In the genomic region with DNA sequence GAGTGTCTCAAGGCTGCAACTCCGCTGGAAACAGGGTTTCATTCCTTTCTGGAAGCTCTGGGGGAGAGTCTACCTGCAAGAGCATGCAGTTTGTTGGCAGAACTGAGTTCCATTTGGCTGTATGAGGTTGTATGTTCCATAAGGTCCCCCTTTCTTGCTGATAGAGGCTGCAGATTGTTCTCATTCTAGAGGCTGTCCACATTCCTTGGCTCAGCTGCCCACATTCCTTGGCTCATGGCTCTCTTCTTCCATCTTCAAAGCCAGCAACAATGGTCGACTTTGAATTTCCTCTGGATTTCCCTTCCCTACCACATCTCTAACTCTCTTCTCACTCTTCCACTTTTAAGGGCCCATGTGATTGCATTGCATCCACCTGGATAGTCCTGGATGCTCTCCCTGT, we compare ENCODE assay signal across 30 cellular contexts.
A peak's percentile ranks its signal among the peaks of the same experiment; 100 is the strongest.
DNase-seq lines count a peak whose midpoint lies in the region; ATAC-seq, FAIRE-seq and TF ChIP-seq lines count a peak whose summit lies in the region.
"Had no signal": no experiment of that assay in that cellular context is flagged by ENCODE, and none has a peak within 500 bp of the region (broad histone marks: within the 10 kb centered on the region; RNA-seq: fewer than 3 reads in every experiment).

No MANE protein-coding gene starts in this region.

- H3K4me2 ChIP-seq in GM23248 (ENCODE audit: unreplicated experiment), result no peak overlapping the region

- H3K79me2 ChIP-seq in GM23248 (ENCODE audit: insufficient read depth), result no peaks in the 10 kb centered on the region

- H3K36me3 ChIP-seq in GM23248 (ENCODE audit: low read depth), result no peaks in the 10 kb centered on the region
- H3K36me3 ChIP-seq in gastroesophageal sphincter, result no peaks in the 10 kb centered on the region
- H3K36me3 ChIP-seq: BE2C, SJSA1, thyroid gland had no signal

- no peak for FAIRE-seq in frontal cortex (lab: Jason Lieb, UNC)
- FAIRE-seq: keratinocyte, RCC 7860 had no signal

- TF ChIP-seq EP300 in gastroesophageal sphincter (IDR thresholded peaks at IDR 0.05), result no peak

- peak; percentile 28 for ATAC-seq in gastroesophageal sphincter
- no peak for ATAC-seq in HG03469 (IDR thresholded peaks at IDR 0.05; ENCODE audit: unreplicated experiment)
- ATAC-seq: HCT116; naive thymus-derived CD4-positive, alpha-beta T cell had no signal

- no peak overlapping the region for H2AFZ ChIP-seq in GM23248

- in situ Hi-C loops in GM23248 (cut with MboI), result no loop called here

- H3K27ac ChIP-seq in GM23248 (no peak overlapping the region), gastroesophageal sphincter (no peak overlapping the region)
- H3K27ac ChIP-seq: dorsolateral prefrontal cortex, SJSA1, thyroid gland had no signal

- H3K9me3 ChIP-seq in GM23248 (ENCODE audit: low read depth), result no peaks in the 10 kb centered on the region
- no peaks in the 10 kb centered on the region for H3K9me3 ChIP-seq in gastroesophageal sphincter
- H3K9me3 ChIP-seq: BE2C, SJSA1, thyroid gland had no signal

- H3K27me3 ChIP-seq in GM23248 (replicated peaks; ENCODE audit: insufficient read depth), result no peaks in the 10 kb centered on the region
- H3K27me3 ChIP-seq in gastroesophageal sphincter, result no peaks in the 10 kb centered on the region
- H3K27me3 ChIP-seq: BE2C, dorsolateral prefrontal cortex, SJSA1, thyroid gland had no signal

- H3K4me1 ChIP-seq in GM23248 (ENCODE audit: insufficient read depth), result peaks cover 11% of the 10 kb centered on the region
- H3K4me1 ChIP-seq in gastroesophageal sphincter, result peaks cover 0 to 14% (median 6%) of the 10 kb centered on the region in 3 donors
- H3K4me1 ChIP-seq: BE2C, SJSA1 had no signal

- TF ChIP-seq CTCF in AG10803 (conservative IDR thresholded peaks at IDR 0.05; ENCODE audit: low read length), result no peak
- no peak for TF ChIP-seq CTCF in cardiac fibroblast (IDR thresholded peaks at IDR 0.05; ENCODE audit: low read depth, low read length)
- no peak for TF ChIP-seq CTCF in gastroesophageal sphincter (IDR thresholded peaks at IDR 0.05)

- no peaks in the 10 kb centered on the region for H4K20me1 ChIP-seq in GM23248 (ENCODE audit: insufficient read depth)

- WGBS in GM23248 (ENCODE audit: low coverage in 1 of 2, low lambda C conversion rate in 2 of 2, missing lambda C conversion rate in 2 of 2), 2 experiments, result 29 to 33% methylated on average over 2 of the region's 2 CpGs
- WGBS in gastroesophageal sphincter (ENCODE audit: low coverage in 1 of 2), 2 donors, result 0 to 40% methylated on average over 1 to 2 of the region's 2 CpGs

- no peak for TF ChIP-seq POLR2A in gastroesophageal sphincter (IDR thresholded peaks at IDR 0.05)

- H3K4me3 ChIP-seq in AG10803 (ENCODE audit: low read length), result no peak overlapping the region
- no peak overlapping the region for H3K4me3 ChIP-seq in GM23248
- no peak overlapping the region for H3K4me3 ChIP-seq in cardiac fibroblast (replicated peaks in 1 of 2; ENCODE audit: low read depth in 2 of 2, low read length in 2 of 2)
- H3K4me3 ChIP-seq in gastroesophageal sphincter, result no peak overlapping the region
- H3K4me3 ChIP-seq: dorsolateral prefrontal cortex, SJSA1, thyroid gland had no signal

- no peak overlapping the region for H3K9ac ChIP-seq in GM23248

- H3F3A ChIP-seq in GM23248 (ENCODE audit: insufficient read depth), result no peaks in the 10 kb centered on the region

- no peaks in the 10 kb centered on the region for H3K9me2 ChIP-seq in GM23248 (ENCODE audit: insufficient read depth)

- DNase-seq in AG10803 (ENCODE audit: low read depth) (peak; percentile 73), GM23248 (peak; percentile 24), cardiac fibroblast (ENCODE audit: low read depth in 2 of 2) (peak; percentile 16 to 41), NCI-H748 treated with DMSO at 0.1 percent for 48 hours (lab: John Stamatoyannopoulos, UW) (no peak), frontal cortex (ENCODE audit: low spot score in 2 of 2) (no peak)
- DNase-seq in activated CD4-positive, alpha-beta T cell treated with anti-CD3 and anti-CD28 coated beads for 1 hour, result no peak
- DNase-seq: activated CD4-positive, CD25-positive, alpha-beta regulatory T cell; activated gamma-delta T cell; activated naive CD8-positive, alpha-beta T cell treated with anti-CD3 and anti-CD28 coated beads for 36 hours; activated T-cell treated with anti-CD3 and anti-CD28 coated beads, Interleukin-2, amount 50 U/mL, for 24 hours; aorta; BE2C; dorsolateral prefrontal cortex; GDM1; Karpas-422; midbrain; naive thymus-derived CD4-positive, alpha-beta T cell; NCI-H1417 treated with DMSO at 0.1 percent for 48 hours; NCI-H2081 treated with DMSO at 0.1 percent for 48 hours; NCI-H226; NCI-H69; stimulated activated CD4-positive, alpha-beta T cell treated with anti-CD3 and anti-CD28 coated beads, Interleukin-4, amount 100 ng/mL, for 24 hours; T-helper 1 cell; thyroid gland had no signal

Comparison
In these comparisons a context has a peak if more than half of its experiments do, and no peak if none do; other contexts are left out.
1. DNase-seq: peak in AG10803 (single experiment), GM23248 (single experiment) and cardiac fibroblast (2 of 2); none in NCI-H748 treated with DMSO at 0.1 percent for 48 hours (single experiment), frontal cortex (0 of 2) and activated CD4-positive, alpha-beta T cell treated with anti-CD3 and anti-CD28 coated beads for 1 hour (single experiment).